ENCODE assay signal across 12 cellular contexts in genomic region chr22:46535876-46536558, GRCh38. TPM values are rescaled to one million over a fixed set of nuclear protein-coding genes. Genes with fewer than 3 reads are reported as not detected.
DNase-seq lines count a peak whose midpoint lies in the region; ATAC-seq and TF ChIP-seq lines count a peak whose summit lies in the region.
"Had no signal": no experiment of that assay in that cellular context is flagged by ENCODE, and none has a peak within 500 bp of the region (broad histone marks: within the 10 kb centered on the region; RNA-seq: fewer than 3 reads in every experiment).

No MANE protein-coding gene starts in this region.

- CTCF ChIA-PET in A673 (lab: Charles Lee): no interaction called here

- WGBS in HUES64: 69% methylated on average over 83 of the region's 83 CpGs
- WGBS in ectodermal cell, 2 experiments: 71 to 72% methylated on average over 83 of the region's 83 CpGs

- H3K27me3 ChIP-seq in A673 (replicated peaks; ENCODE audit: insufficient read depth, low read depth, low read length, poor library complexity): peaks cover 11% of the 10 kb centered on the region
- peaks cover 44% of the 10 kb centered on the region for H3K27me3 ChIP-seq in HUES64 (ENCODE audit: insufficient read depth, low read length)
- peaks cover 27% of the 10 kb centered on the region for H3K27me3 ChIP-seq in ectodermal cell (ENCODE audit: control insufficient read depth, insufficient read depth, low read length, poor library complexity, severe bottlenecking)

- H3K36me3 Mint-ChIP-seq in mesothelial cell of epicardium: peaks cover 21% of the 10 kb centered on the region
- no peaks in the 10 kb centered on the region for H3K36me3 Mint-ChIP-seq in endothelial cell (ENCODE audit: low read depth, unreplicated experiment)
- H3K36me3 Mint-ChIP-seq: activated naive CD8-positive, alpha-beta T cell treated with anti-CD3 and anti-CD28 coated beads, Interleukin-2, amount 10 ng/mL, durations not matched to agents 7 days and 5 days had no signal

- H3K36me3 ChIP-seq in A673 (ENCODE audit: insufficient read depth, low read length, poor library complexity, severe bottlenecking) (no peaks in the 10 kb centered on the region), HUES64 (ENCODE audit: insufficient read depth, low read length) (peaks cover 17% of the 10 kb centered on the region), ectodermal cell (ENCODE audit: control insufficient read depth, insufficient read depth, low read length) (peaks cover 30% of the 10 kb centered on the region)
- H3K36me3 ChIP-seq: pancreas had no signal

- no peak for ATAC-seq in HG02884 (IDR thresholded peaks at IDR 0.05; ENCODE audit: unreplicated experiment)
- ATAC-seq: pancreas had no signal

- H3K27me3 Mint-ChIP-seq in mesothelial cell of epicardium (ENCODE audit: low read depth) (peaks cover 49% of the 10 kb centered on the region), endothelial cell (ENCODE audit: unreplicated experiment) (peaks cover 14% of the 10 kb centered on the region)

- intact Hi-C loops in A673 (cut with micrococcal nuclease; ENCODE audit: unreplicated experiment): loop anchor here (10.0 kb wide), 1 partner anchor 541 kb away; no protein-coding TSS in a partner anchor

- H3K9me3 ChIP-seq in A673 (ENCODE audit: low read depth, low read length, poor library complexity, severe bottlenecking) (no peaks in the 10 kb centered on the region), HUES64 (ENCODE audit: insufficient read depth, low read depth, low read length) (no peaks in the 10 kb centered on the region), ectodermal cell (ENCODE audit: control insufficient read depth, low read length) (peaks cover 4% of the 10 kb centered on the region)
- H3K9me3 ChIP-seq: pancreas had no signal

- DNase-seq in A673 (ENCODE audit: low spot score): no peak
- DNase-seq in mesothelial cell of epicardium (ENCODE audit: low spot score in 2 of 2, unreplicated experiment in 2 of 2): no peak
- no peak for DNase-seq in endothelial cell (ENCODE audit: low spot score)
- no peak for DNase-seq in NCI-H1417 (lab: John Stamatoyannopoulos, UW)
- no peak for DNase-seq in D341Med (ENCODE audit: low spot score)
- DNase-seq: activated naive CD8-positive, alpha-beta T cell treated with anti-CD3 and anti-CD28 coated beads, Interleukin-2, amount 10 ng/mL, durations not matched to agents 7 days and 5 days; pancreas; stimulated activated CD4-positive, alpha-beta T cell treated with anti-CD3 and anti-CD28 coated beads, Interleukin-15, amount 100 ng/mL, for 24 hours had no signal

- peak overlapping the region; percentile 55 for H3K4me3 ChIP-seq in A673 (ENCODE audit: low read depth, low read length, poor library complexity, severe bottlenecking)
- peak overlapping the region; percentile 62 for H3K4me3 ChIP-seq in HUES64 (ENCODE audit: low read length)
- H3K4me3 ChIP-seq in ectodermal cell (ENCODE audit: insufficient read depth, low read depth, low read length): peak overlapping the region; percentile 62

- H3K9ac ChIP-seq in HUES64 (ENCODE audit: low read depth, low read length): no peak overlapping the region

- H3K4me1 Mint-ChIP-seq in mesothelial cell of epicardium: peaks cover 16% of the 10 kb centered on the region
- H3K4me1 Mint-ChIP-seq in endothelial cell (ENCODE audit: unreplicated experiment): no peaks in the 10 kb centered on the region

- no TSS peak for BruUV-seq in A673 (replicated peaks; lab: Mats Ljungman, UMichigan)

- peak overlapping the region; percentile 43 for H3K4me3 Mint-ChIP-seq in mesothelial cell of epicardium
- H3K4me3 Mint-ChIP-seq in endothelial cell (ENCODE audit: unreplicated experiment): no peak overlapping the region
- H3K4me3 Mint-ChIP-seq: activated naive CD8-positive, alpha-beta T cell treated with anti-CD3 and anti-CD28 coated beads, Interleukin-2, amount 10 ng/mL, durations not matched to agents 7 days and 5 days; dendritic cell treated with granulocyte-macrophage colony-stimulating factor and Interleukin-4, amounts not matched to agents 40 ng/mL and 50 ng/mL, for 4 days had no signal

- no peak for TF ChIP-seq CTCF in A673 (conservative IDR thresholded peaks at IDR 0.05; ENCODE audit: low read depth, low read length)
- TF ChIP-seq CTCF in mesothelial cell of epicardium (IDR thresholded peaks at IDR 0.05; ENCODE audit: unreplicated experiment): no peak
- TF ChIP-seq CTCF in endothelial cell (IDR thresholded peaks at IDR 0.05; ENCODE audit: unreplicated experiment): no peak

- H3K4me1 ChIP-seq in A673 (ENCODE audit: insufficient read depth, low read length, poor library complexity, severe bottlenecking): peaks cover 10% of the 10 kb centered on the region
- no peaks in the 10 kb centered on the region for H3K4me1 ChIP-seq in HUES64 (ENCODE audit: insufficient read depth, low read length)
- peaks cover 20% of the 10 kb centered on the region for H3K4me1 ChIP-seq in ectodermal cell (ENCODE audit: control insufficient read depth, insufficient read depth, low read length)

- no peak overlapping the region for H3K27ac Mint-ChIP-seq in mesothelial cell of epicardium
- H3K27ac Mint-ChIP-seq in endothelial cell (ENCODE audit: unreplicated experiment): no peak overlapping the region
- H3K27ac Mint-ChIP-seq: activated naive CD8-positive, alpha-beta T cell treated with anti-CD3 and anti-CD28 coated beads, Interleukin-2, amount 10 ng/mL, durations not matched to agents 7 days and 5 days; dendritic cell treated with granulocyte-macrophage colony-stimulating factor and Interleukin-4, amounts not matched to agents 40 ng/mL and 50 ng/mL, for 4 days had no signal

- POLR2A ChIA-PET in A673 (lab: Charles Lee; ENCODE audit: low non-redundant PET): no interaction called here

- H3K9me3 Mint-ChIP-seq in mesothelial cell of epicardium (no peaks in the 10 kb centered on the region), endothelial cell (ENCODE audit: unreplicated experiment) (no peaks in the 10 kb centered on the region)
- H3K9me3 Mint-ChIP-seq: activated naive CD8-positive, alpha-beta T cell treated with anti-CD3 and anti-CD28 coated beads, Interleukin-2, amount 10 ng/mL, durations not matched to agents 7 days and 5 days; dendritic cell treated with granulocyte-macrophage colony-stimulating factor and Interleukin-4, amounts not matched to agents 40 ng/mL and 50 ng/mL, for 4 days had no signal

- H3K27ac ChIP-seq in A673 (ENCODE audit: low read depth, low read length, poor library complexity, severe bottlenecking) (no peak overlapping the region), HUES64 (ENCODE audit: low read depth, low read length) (no peak overlapping the region), ectodermal cell (ENCODE audit: insufficient read depth, low read depth, low read length, poor library complexity, severe bottlenecking) (no peak overlapping the region)
- H3K27ac ChIP-seq: pancreas had no signal

RNA-seq across cellular contexts. Expression of gene CELSR1, which starts 1.4 kb away (rescaled TPM):
- 2.3 and 3.5 TPM in 2 replicates for total RNA-seq in A673 (2021)
- polyA plus RNA-seq in HUES64 (2013, experiment 1 of 2): 9.0 TPM
- polyA plus RNA-seq in HUES64 (2013, experiment 2 of 2): 10.1 TPM
- 27.5 TPM for polyA plus RNA-seq in ectodermal cell (2013, experiment 1 of 4)
- polyA plus RNA-seq in ectodermal cell (2013, experiment 2 of 4): 39.8 TPM
- 32.8 TPM for polyA plus RNA-seq in ectodermal cell (2013, experiment 3 of 4)
- 38.3 TPM for polyA plus RNA-seq in ectodermal cell (2013, experiment 4 of 4)
- 17.8 to 18.8 TPM (median 18.4 TPM) in 3 replicates for total RNA-seq in mesothelial cell of epicardium
- total RNA-seq in endothelial cell (ENCODE audit: unreplicated experiment): 7.7 TPM
